In the genomic region with DNA sequence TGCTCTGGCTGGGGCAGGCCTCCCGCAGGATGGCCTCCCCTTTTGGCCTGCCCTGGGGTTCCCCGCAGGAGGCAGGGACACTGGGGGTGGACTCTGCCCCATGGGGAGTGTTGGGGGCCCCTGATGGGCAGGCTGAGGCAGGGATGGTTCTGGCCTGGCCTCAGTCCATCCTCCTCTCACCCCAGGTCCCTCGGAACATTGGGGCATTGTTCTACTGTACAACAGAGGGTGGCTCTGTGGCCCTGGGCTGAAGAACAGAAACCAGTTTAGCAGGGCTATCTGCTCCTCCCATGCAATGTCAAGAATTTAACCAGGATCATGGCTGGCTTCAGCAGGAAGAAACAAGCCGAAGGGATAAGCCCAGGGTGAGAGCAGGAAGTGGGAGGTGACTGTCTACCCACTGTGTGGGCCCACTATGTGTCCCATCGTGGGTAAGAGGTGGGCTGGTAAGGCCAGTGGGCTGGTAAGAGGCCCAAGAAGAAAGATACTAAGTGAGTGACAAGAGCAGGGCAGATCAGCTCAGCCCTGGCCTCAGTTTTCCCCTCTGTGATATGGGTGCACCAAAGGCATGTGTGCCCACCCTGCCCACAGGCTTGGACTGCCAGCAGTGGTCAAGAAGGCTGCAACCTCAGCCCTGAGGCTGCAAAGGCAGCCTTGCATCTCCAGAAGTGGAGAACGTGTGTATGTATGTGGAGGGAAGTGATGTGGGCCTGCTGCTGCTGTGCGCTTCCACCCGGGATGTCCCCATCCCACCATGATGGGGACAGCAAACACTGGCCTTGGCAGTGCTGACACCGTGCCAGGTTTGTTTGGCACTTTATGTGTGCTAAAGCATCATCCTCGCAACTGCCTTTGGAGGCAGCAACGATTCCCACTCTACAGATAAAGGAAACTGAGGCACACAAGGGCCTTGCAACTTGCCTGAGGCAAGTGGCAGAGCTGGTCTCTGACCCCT, we compare ENCODE assay signal across 1 cellular context.
TF ChIP-seq lines count a peak whose summit lies in the region.

No MANE protein-coding gene starts in this region.

TF ChIP-seq in IMR-90, 13 proteins besides CTCF, POLR2A, EP300 and RAD21:
- TF ChIP-seq CHD1 (IDR thresholded peaks at IDR 0.05; ENCODE audit: low read depth, low read length), result no peak
- no peak for TF ChIP-seq FOS (IDR thresholded peaks at IDR 0.05; ENCODE audit: low read depth, low read length)
- TF ChIP-seq, protein P1, sequence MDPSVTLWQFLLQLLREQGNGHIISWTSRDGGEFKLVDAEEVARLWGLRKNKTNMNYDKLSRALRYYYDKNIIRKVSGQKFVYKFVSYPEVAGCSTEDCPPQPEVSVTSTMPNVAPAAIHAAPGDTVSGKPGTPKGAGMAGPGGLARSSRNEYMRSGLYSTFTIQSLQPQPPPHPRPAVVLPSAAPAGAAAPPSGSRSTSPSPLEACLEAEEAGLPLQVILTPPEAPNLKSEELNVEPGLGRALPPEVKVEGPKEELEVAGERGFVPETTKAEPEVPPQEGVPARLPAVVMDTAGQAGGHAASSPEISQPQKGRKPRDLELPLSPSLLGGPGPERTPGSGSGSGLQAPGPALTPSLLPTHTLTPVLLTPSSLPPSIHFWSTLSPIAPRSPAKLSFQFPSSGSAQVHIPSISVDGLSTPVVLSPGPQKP (IDR thresholded peaks at IDR 0.05; ENCODE audit: borderline replicate concordance, low read depth, low read length), result no peak
- TF ChIP-seq NFE2L2 (IDR thresholded peaks at IDR 0.05; ENCODE audit: low read depth, low read length), result no peak
- TF ChIP-seq MXI1 (IDR thresholded peaks at IDR 0.05; ENCODE audit: borderline replicate concordance, low read depth, low read length), result no peak
- no peak for TF ChIP-seq RFX5 (IDR thresholded peaks at IDR 0.05; ENCODE audit: low read depth, low read length)
- TF ChIP-seq MAZ (IDR thresholded peaks at IDR 0.05; ENCODE audit: borderline replicate concordance, low read depth, low read length), result no peak
- no peak for TF ChIP-seq RCOR1 (IDR thresholded peaks at IDR 0.05; ENCODE audit: insufficient replicate concordance, low read length)
- TF ChIP-seq, protein P2, sequence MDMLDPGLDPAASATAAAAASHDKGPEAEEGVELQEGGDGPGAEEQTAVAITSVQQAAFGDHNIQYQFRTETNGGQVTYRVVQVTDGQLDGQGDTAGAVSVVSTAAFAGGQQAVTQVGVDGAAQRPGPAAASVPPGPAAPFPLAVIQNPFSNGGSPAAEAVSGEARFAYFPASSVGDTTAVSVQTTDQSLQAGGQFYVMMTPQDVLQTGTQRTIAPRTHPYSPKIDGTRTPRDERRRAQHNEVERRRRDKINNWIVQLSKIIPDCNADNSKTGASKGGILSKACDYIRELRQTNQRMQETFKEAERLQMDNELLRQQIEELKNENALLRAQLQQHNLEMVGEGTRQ (IDR thresholded peaks at IDR 0.05; ENCODE audit: low read depth, low read length), result no peak
TF ChIP-seq in IMR-90: peak in this region for 0.
